ENCODE assay signal across 8 cellular contexts in the genomic region with DNA sequence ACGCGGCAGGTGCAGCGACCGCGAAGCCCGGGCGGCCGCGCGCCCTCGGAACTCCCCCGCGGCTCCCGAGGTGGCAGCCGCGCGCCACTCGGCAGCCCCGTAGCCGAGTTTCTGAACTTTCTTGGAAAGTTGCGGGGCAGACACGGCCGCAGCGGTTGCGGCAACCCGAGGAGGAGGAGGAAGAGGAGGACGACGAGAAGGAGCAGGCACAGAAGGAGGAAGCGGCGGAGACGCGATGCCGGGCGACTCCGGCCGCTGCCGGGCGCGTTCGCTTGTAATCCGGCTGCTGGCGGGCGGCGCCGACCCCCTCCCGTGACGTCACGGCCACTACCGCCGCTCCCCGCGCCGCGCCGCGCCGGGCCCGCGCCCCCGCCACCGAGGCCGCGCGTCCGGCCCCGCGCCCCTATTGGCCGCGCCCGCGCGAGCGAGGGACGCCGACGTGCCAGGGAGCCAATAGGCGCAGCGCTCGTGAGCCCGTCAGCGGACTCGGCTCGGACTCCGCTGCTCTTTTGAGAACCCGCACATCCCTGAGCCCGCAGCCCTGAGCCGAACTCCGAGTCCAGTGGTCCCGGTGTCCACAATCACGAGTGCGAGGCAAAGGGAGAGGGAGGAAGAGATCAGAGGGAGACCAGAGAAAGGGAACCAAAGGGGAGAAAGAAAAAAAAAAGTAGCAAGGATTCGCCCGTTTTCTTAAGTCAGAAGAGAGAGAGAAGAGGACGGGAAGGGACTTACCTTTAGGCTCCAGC. TPM values are rescaled to one million over a fixed set of nuclear protein-coding genes. Genes with fewer than 3 reads are reported as not detected.
DNase-seq lines count a peak whose midpoint lies in the region; ATAC-seq and TF ChIP-seq lines count a peak whose summit lies in the region.

No MANE protein-coding gene starts in this region.

- no peak overlapping the region for H3K27ac ChIP-seq in thyroid gland

- H3K4me1 ChIP-seq in mucosa of descending colon (ENCODE audit: low read depth): peaks cover 8% of the 10 kb centered on the region
- H3K4me1 ChIP-seq in thyroid gland: peaks cover 11 to 25% of the 10 kb centered on the region in 2 donors

- no peak overlapping the region for H3K4me3 ChIP-seq in mucosa of descending colon
- H3K4me3 ChIP-seq in thyroid gland (replicated peaks in 1 of 3): no peak overlapping the region

- WGBS in thyroid gland, 2 donors: 3 to 6% methylated on average over 18 to 35 of the region's 94 CpGs

- no peaks in the 10 kb centered on the region for H3K36me3 ChIP-seq in mucosa of descending colon (ENCODE audit: low read depth)
- no peaks in the 10 kb centered on the region for H3K36me3 ChIP-seq in thyroid gland

- peak; percentile 92 for DNase-seq in D341Med (ENCODE audit: low spot score)
- peak; percentile 30 for DNase-seq in KG1 (lab: John Stamatoyannopoulos, UW)
- peak; percentile 97 for DNase-seq in cerebellum (ENCODE audit: low spot score)
- DNase-seq in mucosa of descending colon: peak in 2 of 3 donors; percentile 47 to 74
- DNase-seq in SHP77 (lab: John Stamatoyannopoulos, UW): no peak
- DNase-seq in glomerular visceral epithelial cell (ENCODE audit: extremely low spot score): no peak
- DNase-seq in thyroid gland: no peak
- no peak for DNase-seq in anterior cingulate cortex (lab: John Stamatoyannopoulos, UW)

- TF ChIP-seq CTCF in mucosa of descending colon (IDR thresholded peaks at IDR 0.05): no peak
- no peak for TF ChIP-seq CTCF in thyroid gland (IDR thresholded peaks at IDR 0.05)

- no peaks in the 10 kb centered on the region for H3K9me3 ChIP-seq in mucosa of descending colon
- no peaks in the 10 kb centered on the region for H3K9me3 ChIP-seq in thyroid gland

- intact Hi-C loops in mucosa of descending colon (cut with DNase I, micrococcal nuclease): no loop called here
- intact Hi-C loops in thyroid gland (cut with DNase I): no loop called here

- TF ChIP-seq POLR2A in thyroid gland (IDR thresholded peaks at IDR 0.05): no peak

- ATAC-seq in mucosa of descending colon: peak; percentile 81

- H3K27me3 ChIP-seq in thyroid gland: peaks cover 66% of the 10 kb centered on the region

RNA-seq across cellular contexts. Expression of a gene that starts 0.7 kb away (rescaled TPM):
- 1.5 TPM for total RNA-seq in cerebellum
- total RNA-seq in mucosa of descending colon: not detected
- not detected for total RNA-seq in thyroid gland

Comparison
In these comparisons a context has a peak if more than half of its experiments do, and no peak if none do; other contexts are left out.
1. DNase-seq: peak in D341Med (single experiment), KG1 (single experiment), cerebellum (single experiment) and mucosa of descending colon (2 of 3); none in SHP77 (0 of 2), glomerular visceral epithelial cell (single experiment), thyroid gland (0 of 2) and anterior cingulate cortex (0 of 58).